ENCODE assay signal across 10 cellular contexts in genomic region chr6:168007592-168008338, GRCh38. TPM values are rescaled to one million over a fixed set of nuclear protein-coding genes. Genes with fewer than 3 reads are reported as not detected.
DNase-seq lines count a peak whose midpoint lies in the region; ATAC-seq, FAIRE-seq and TF ChIP-seq lines count a peak whose summit lies in the region.
"Had no signal": no experiment of that assay in that cellular context is flagged by ENCODE, and none has a peak within 500 bp of the region (broad histone marks: within the 10 kb centered on the region; RNA-seq: fewer than 3 reads in every experiment).

No MANE protein-coding gene starts in this region.

- peaks cover 40% of the 10 kb centered on the region for H3K27me3 ChIP-seq in keratinocyte (ENCODE audit: control insufficient read depth, extremely low read depth, insufficient read depth, low read length)

- H3K9me3 Mint-ChIP-seq in activated CD4-positive, alpha-beta memory T cell treated with anti-CD3 and anti-CD28 coated beads, Interleukin-2, amount 10 ng/mL, durations not matched to agents 7 days and 5 days = peaks cover 21% of the 10 kb centered on the region

- no peak overlapping the region for H2AFZ ChIP-seq in keratinocyte (ENCODE audit: control insufficient read depth, low read length)

- H3K9me1 ChIP-seq in keratinocyte (ENCODE audit: control insufficient read depth, extremely low read depth, insufficient read depth, low read length) = no peaks in the 10 kb centered on the region

- no peak for TF ChIP-seq CTCF in astrocyte of the cerebellum (IDR thresholded peaks at IDR 0.05; ENCODE audit: low read depth, low read length, missing control alignments)
- TF ChIP-seq CTCF in keratinocyte (optimal IDR thresholded peaks at IDR 0.05 in 1 of 3, IDR thresholded peaks at IDR 0.05 in 1 of 3, conservative IDR thresholded peaks at IDR 0.05 in 1 of 3; ENCODE audit: extremely low read depth in 1 of 3, insufficient read depth in 2 of 3, low read length in 3 of 3) = no peak

- H3K4me3 Mint-ChIP-seq in activated CD4-positive, alpha-beta memory T cell treated with anti-CD3 and anti-CD28 coated beads, Interleukin-2, amount 10 ng/mL, durations not matched to agents 7 days and 5 days = no peak overlapping the region
- H3K4me3 Mint-ChIP-seq: activated CD4-positive, alpha-beta T cell treated with anti-CD3 and anti-CD28 coated beads for 36 hours had no signal

- no peaks in the 10 kb centered on the region for H3K79me2 ChIP-seq in keratinocyte (ENCODE audit: control insufficient read depth, insufficient read depth, low read length)

- H3K36me3 Mint-ChIP-seq in activated CD4-positive, alpha-beta memory T cell treated with anti-CD3 and anti-CD28 coated beads, Interleukin-2, amount 10 ng/mL, durations not matched to agents 7 days and 5 days (ENCODE audit: low read depth) = peaks cover 3% of the 10 kb centered on the region

- peaks cover 8% of the 10 kb centered on the region for H3K4me1 ChIP-seq in keratinocyte (ENCODE audit: control insufficient read depth, extremely low read depth, insufficient read depth, low read length)

- H4K20me1 ChIP-seq in keratinocyte (ENCODE audit: control insufficient read depth, extremely low read depth, insufficient read depth, low read length) = no peaks in the 10 kb centered on the region

- CTCF ChIA-PET in activated CD4-positive, alpha-beta memory T cell treated with anti-CD3 and anti-CD28 coated beads, Interleukin-2, amount 10 ng/mL, durations not matched to agents 7 days and 5 days (lab: Charles Lee) = no interaction called here

- H3K27me3 Mint-ChIP-seq in activated CD4-positive, alpha-beta memory T cell treated with anti-CD3 and anti-CD28 coated beads, Interleukin-2, amount 10 ng/mL, durations not matched to agents 7 days and 5 days = peaks cover 1% of the 10 kb centered on the region

- in situ Hi-C loops in ACHN (cut with HindIII; ENCODE audit: low pct_ligation_motif_present, low pct_unique_long_range_greater_than_20kb, low sequenced_read_pairs) (no loop called here), KBM-7 (cut with MboI; ENCODE audit: low pct_unique_long_range_greater_than_20kb, low sequenced_read_pairs) (no loop called here), astrocyte of the cerebellum (cut with HindIII; ENCODE audit: low sequenced_read_pairs) (no loop called here)

- H3K4me3 ChIP-seq in astrocyte of the cerebellum (ENCODE audit: low read depth, low read length) (no peak overlapping the region), keratinocyte (ENCODE audit: control insufficient read depth in 2 of 3, extremely low read depth in 1 of 3, insufficient read depth in 2 of 3, low read depth in 1 of 3, low read length in 3 of 3) (no peak overlapping the region)

- peak overlapping the region; percentile 55 for H3K4me2 ChIP-seq in keratinocyte (ENCODE audit: control insufficient read depth, extremely low read depth, insufficient read depth, low read depth, low read length)

- no peak overlapping the region for H3K9ac ChIP-seq in keratinocyte (ENCODE audit: control insufficient read depth, extremely low read depth, insufficient read depth, low read length)

- dilution Hi-C loops in keratinocyte (cut with MboI; ENCODE audit: extremely low pct_ligation_motif_present, low sequenced_read_pairs) = no loop called here

- peaks cover 10% of the 10 kb centered on the region for H3K9me3 ChIP-seq in keratinocyte (ENCODE audit: control insufficient read depth, low read depth, low read length)

- DNase-seq in ACHN = peak; percentile 96
- peak; percentile 66 for DNase-seq in KBM-7
- DNase-seq in astrocyte of the cerebellum (ENCODE audit: low read depth) = peak; percentile 100
- peak; percentile 89 for DNase-seq in keratinocyte (ENCODE audit: low read depth, low spot score)
- DNase-seq in activated naive CD4-positive, alpha-beta T cell (lab: John Stamatoyannopoulos, UW) = no peak
- DNase-seq in activated CD4-positive, alpha-beta memory T cell treated with anti-CD3 and anti-CD28 coated beads, Interleukin-2, amount 10 ng/mL, durations not matched to agents 7 days and 5 days = no peak
- DNase-seq: activated CD4-positive, alpha-beta T cell treated with anti-CD3 and anti-CD28 coated beads for 36 hours; NCI-H1092 had no signal

- H3K4me1 Mint-ChIP-seq in activated CD4-positive, alpha-beta memory T cell treated with anti-CD3 and anti-CD28 coated beads, Interleukin-2, amount 10 ng/mL, durations not matched to agents 7 days and 5 days = peaks cover 3% of the 10 kb centered on the region
- H3K4me1 Mint-ChIP-seq: activated CD4-positive, alpha-beta T cell treated with anti-CD3 and anti-CD28 coated beads for 36 hours had no signal

- POLR2A ChIA-PET in activated CD4-positive, alpha-beta memory T cell treated with anti-CD3 and anti-CD28 coated beads, Interleukin-2, amount 10 ng/mL, durations not matched to agents 7 days and 5 days (lab: Charles Lee) = no interaction called here

- peak; percentile 96 for FAIRE-seq in keratinocyte (lab: Jason Lieb, UNC)

- no peak for ATAC-seq in GM21381 (IDR thresholded peaks at IDR 0.05; ENCODE audit: unreplicated experiment)
- ATAC-seq in HG02840 (IDR thresholded peaks at IDR 0.05; ENCODE audit: low FRiP score, unreplicated experiment) = no peak
- ATAC-seq: activated CD4-positive, alpha-beta T cell treated with anti-CD3 and anti-CD28 coated beads for 36 hours had no signal

- H3K36me3 ChIP-seq in keratinocyte (ENCODE audit: control insufficient read depth in 2 of 2, extremely low read depth in 1 of 2, insufficient read depth in 2 of 2, low read length in 2 of 2) = no peaks in the 10 kb centered on the region

- peak overlapping the region; percentile 51 for H3K27ac ChIP-seq in keratinocyte (ENCODE audit: control insufficient read depth, insufficient read depth, low read length)

- H3K27ac Mint-ChIP-seq in activated CD4-positive, alpha-beta memory T cell treated with anti-CD3 and anti-CD28 coated beads, Interleukin-2, amount 10 ng/mL, durations not matched to agents 7 days and 5 days = no peak overlapping the region
- H3K27ac Mint-ChIP-seq: activated CD4-positive, alpha-beta T cell treated with anti-CD3 and anti-CD28 coated beads for 36 hours had no signal

RNA-seq across cellular contexts. Expression of gene KIF25, which starts 10.3 kb away (rescaled TPM):
- polyA plus RNA-seq in keratinocyte = not detected in 3 replicates
- not detected for polyA plus RNA-seq in keratinocyte (2011; ENCODE audit: low read depth)
- not detected in 2 replicates for polyA plus RNA-seq in keratinocyte (2011; cell fraction: cytosol; rRNA removed)
- polyA plus RNA-seq in keratinocyte (2011; cell fraction: nucleus; rRNA removed) = not detected in 2 replicates
- not detected in 2 replicates for polyA plus RNA-seq in keratinocyte (2012; ENCODE audit: low replicate concordance)
- not detected in 3 replicates for polyA minus RNA-seq in keratinocyte
- polyA minus RNA-seq in keratinocyte (2011; cell fraction: cytosol; rRNA and poly(A)+ RNA removed) = not detected
- not detected in 2 replicates for polyA minus RNA-seq in keratinocyte (2011; cell fraction: nucleus; rRNA and poly(A)+ RNA removed)
- total RNA-seq in activated CD4-positive, alpha-beta memory T cell treated with anti-CD3 and anti-CD28 coated beads, Interleukin-2, amount 10 ng/mL, durations not matched to agents 7 days and 5 days = not detected
- total RNA-seq: activated CD4-positive, alpha-beta T cell treated with anti-CD3 and anti-CD28 coated beads for 36 hours had no signal

Comparison
In these comparisons a context has a peak if more than half of its experiments do, and no peak if none do; other contexts are left out.
1. DNase-seq: peak in ACHN (single experiment), KBM-7 (single experiment), astrocyte of the cerebellum (single experiment) and keratinocyte (single experiment); none in activated naive CD4-positive, alpha-beta T cell (0 of 4) and activated CD4-positive, alpha-beta memory T cell treated with anti-CD3 and anti-CD28 coated beads, Interleukin-2, amount 10 ng/mL, durations not matched to agents 7 days and 5 days (single experiment).